ENCODE assay signal across 1 cellular context in genomic region chr17:58475985-58476384, GRCh38.
TF ChIP-seq lines count a peak whose summit lies in the region.

No MANE protein-coding gene starts in this region.

TF ChIP-seq in K562, 482 proteins besides CTCF, POLR2A, EP300 and RAD21:
- TF ChIP-seq ZNF217 (CRISPR knock-in tag; IDR thresholded peaks at IDR 0.05) (no peak), CBX2 (IDR thresholded peaks at IDR 0.05; ENCODE audit: insufficient read depth, low read length, poor library complexity, severe bottlenecking) (peak; percentile 11), KDM1A (IDR thresholded peaks at IDR 0.05) (peak; percentile 25 to 27; a peak in 1 of 4 replicates)
